Comparison of ENCODE assay signal across 8 cellular contexts in genomic region chr3:107431048-107431297, GRCh38. TPM values are rescaled to one million over a fixed set of nuclear protein-coding genes. Genes with fewer than 3 reads are reported as not detected.
DNase-seq lines count a peak whose midpoint lies in the region; ATAC-seq and TF ChIP-seq lines count a peak whose summit lies in the region.

No MANE protein-coding gene starts in this region.

- no peaks in the 10 kb centered on the region for H3K36me3 ChIP-seq in ACC112 (ENCODE audit: insufficient read depth, low read length)
- H3K36me3 ChIP-seq in esophagus squamous epithelium = no peaks in the 10 kb centered on the region

- no peaks in the 10 kb centered on the region for H3K79me2 ChIP-seq in ACC112 (ENCODE audit: control insufficient read depth, insufficient read depth, low read length, unreplicated experiment)

- peak; percentile 30 for DNase-seq in activated CD4-positive, alpha-beta T cell treated with anti-CD3 and anti-CD28 coated beads, Interleukin-2, amount 10 ng/mL, durations not matched to agents 7 days and 5 days
- DNase-seq in esophagus squamous epithelium (lab: John Stamatoyannopoulos, UW) (no peak), neural crest cell (ENCODE audit: low read depth, low spot score) (no peak), COLO668 (lab: John Stamatoyannopoulos, UW; ENCODE audit: unreplicated experiment) (no peak), DMS 273 (lab: John Stamatoyannopoulos, UW; ENCODE audit: unreplicated experiment) (no peak)

- peak; percentile 38 for ATAC-seq in GM18907 (IDR thresholded peaks at IDR 0.05; ENCODE audit: unreplicated experiment)
- peak; percentile 28 for ATAC-seq in HG03175 (IDR thresholded peaks at IDR 0.05; ENCODE audit: unreplicated experiment)

- H3K4me1 ChIP-seq in ACC112 (ENCODE audit: control insufficient read depth, insufficient read depth, low read length, unreplicated experiment) (peaks cover 14% of the 10 kb centered on the region), esophagus squamous epithelium (peaks cover 16 to 30% (median 16%) of the 10 kb centered on the region in 3 donors)

- H3K36me3 Mint-ChIP-seq in activated CD4-positive, alpha-beta T cell treated with anti-CD3 and anti-CD28 coated beads, Interleukin-2, amount 10 ng/mL, durations not matched to agents 7 days and 5 days (ENCODE audit: low read depth) = no peaks in the 10 kb centered on the region
- no peaks in the 10 kb centered on the region for H3K36me3 Mint-ChIP-seq in neural crest cell (ENCODE audit: low read depth)

- H3K4me3 Mint-ChIP-seq in activated CD4-positive, alpha-beta T cell treated with anti-CD3 and anti-CD28 coated beads, Interleukin-2, amount 10 ng/mL, durations not matched to agents 7 days and 5 days = peak overlapping the region; percentile 75
- peak overlapping the region; percentile 96 for H3K4me3 Mint-ChIP-seq in neural crest cell

- no peaks in the 10 kb centered on the region for H3K9me3 Mint-ChIP-seq in activated CD4-positive, alpha-beta T cell treated with anti-CD3 and anti-CD28 coated beads, Interleukin-2, amount 10 ng/mL, durations not matched to agents 7 days and 5 days
- no peaks in the 10 kb centered on the region for H3K9me3 Mint-ChIP-seq in neural crest cell

- peak overlapping the region; percentile 82 for H2AFZ ChIP-seq in ACC112 (ENCODE audit: low read length, unreplicated experiment)

- WGBS in esophagus squamous epithelium, 2 donors = 0% methylated on average over 12 to 14 of the region's 17 CpGs

- H3K4me1 Mint-ChIP-seq in activated CD4-positive, alpha-beta T cell treated with anti-CD3 and anti-CD28 coated beads, Interleukin-2, amount 10 ng/mL, durations not matched to agents 7 days and 5 days = peaks cover 20% of the 10 kb centered on the region
- H3K4me1 Mint-ChIP-seq in neural crest cell = peaks cover 34% of the 10 kb centered on the region

- peak overlapping the region; percentile 42; the same call in 1 of the 2 replicates for H3K27ac ChIP-seq in ACC112 (ENCODE audit: low read depth, low read length)
- H3K27ac ChIP-seq in esophagus squamous epithelium = peak overlapping the region; percentile 92 to 96 (median 94)

- H3K27me3 Mint-ChIP-seq in activated CD4-positive, alpha-beta T cell treated with anti-CD3 and anti-CD28 coated beads, Interleukin-2, amount 10 ng/mL, durations not matched to agents 7 days and 5 days = peaks cover 51% of the 10 kb centered on the region
- H3K27me3 Mint-ChIP-seq in neural crest cell (ENCODE audit: low read depth) = peaks cover 9% of the 10 kb centered on the region

- intact Hi-C loops in esophagus squamous epithelium (cut with DNase I) = loop anchor here (5.0 kb wide), 1 partner anchor 159 kb away; no protein-coding TSS in a partner anchor

- H3K9me3 ChIP-seq in esophagus squamous epithelium = no peaks in the 10 kb centered on the region

- H3K27me3 ChIP-seq in ACC112 (ENCODE audit: insufficient read depth, low read length) (no peaks in the 10 kb centered on the region), esophagus squamous epithelium (no peaks in the 10 kb centered on the region)

- CTCF ChIA-PET in activated CD4-positive, alpha-beta T cell treated with anti-CD3 and anti-CD28 coated beads, Interleukin-2, amount 10 ng/mL, durations not matched to agents 7 days and 5 days (lab: Charles Lee) = interaction anchor here (1.4 to 3.1 kb wide), 3 partner anchors 22 to 158 kb away, joined by 5 to 8 read pairs (median 5); no protein-coding TSS in a partner anchor

- no peak for TF ChIP-seq POLR2A in esophagus squamous epithelium (IDR thresholded peaks at IDR 0.05)

- POLR2A ChIA-PET in activated CD4-positive, alpha-beta T cell treated with anti-CD3 and anti-CD28 coated beads, Interleukin-2, amount 10 ng/mL, durations not matched to agents 7 days and 5 days (lab: Charles Lee) = interaction anchor here (0.7 kb wide), 1 partner anchor 10 kb away, joined by 3 read pairs; no protein-coding TSS in a partner anchor

- TF ChIP-seq CTCF in esophagus squamous epithelium (IDR thresholded peaks at IDR 0.05) (no peak), neural crest cell (conservative IDR thresholded peaks at IDR 0.05) (no peak)

- peak overlapping the region; percentile 86 for H3K27ac Mint-ChIP-seq in activated CD4-positive, alpha-beta T cell treated with anti-CD3 and anti-CD28 coated beads, Interleukin-2, amount 10 ng/mL, durations not matched to agents 7 days and 5 days
- no peak overlapping the region for H3K27ac Mint-ChIP-seq in neural crest cell (ENCODE audit: unreplicated experiment)

- H3K4me3 ChIP-seq in ACC112 (ENCODE audit: low read depth, low read length) = peak overlapping the region; percentile 76
- peak overlapping the region; percentile 71 to 83 (median 79) for H3K4me3 ChIP-seq in esophagus squamous epithelium

RNA-seq across cellular contexts. Expression of gene CCDC54, which starts 53.7 kb away (rescaled TPM):
- total RNA-seq in activated CD4-positive, alpha-beta T cell treated with anti-CD3 and anti-CD28 coated beads, Interleukin-2, amount 10 ng/mL, durations not matched to agents 7 days and 5 days = not detected
- total RNA-seq in esophagus squamous epithelium = not detected
- total RNA-seq in neural crest cell = not detected in 2 replicates
